8 cellular contexts compared by ENCODE assay signal in genomic region chrX:119729408-119730201, GRCh38. TPM values are rescaled to one million over a fixed set of nuclear protein-coding genes. Genes with fewer than 3 reads are reported as not detected.
DNase-seq lines count a peak whose midpoint lies in the region; ATAC-seq and TF ChIP-seq lines count a peak whose summit lies in the region.

No MANE protein-coding gene starts in this region.

- 0 out of 2 replicates have a peak, but pooled peaks cover 6% of the 10 kb centered on the region for H3K4me1 ChIP-seq in GM23338 (ENCODE audit: insufficient read depth)
- peaks cover 0 to under 1% (median 0%) of the 10 kb centered on the region in 4 donors for H3K4me1 ChIP-seq in stomach

- H3K9me3 ChIP-seq in stomach, result no peaks in the 10 kb centered on the region

- H3K9me2 ChIP-seq in GM23338 (ENCODE audit: insufficient read depth), result no peaks in the 10 kb centered on the region

- peak; percentile 52 for ATAC-seq in GM23338
- peak; percentile 70 for ATAC-seq in activated CD8-positive, alpha-beta T cell treated with anti-CD3 and anti-CD28 coated beads for 36 hours
- peak; percentile 55 to 60 for ATAC-seq in naive thymus-derived CD8-positive, alpha-beta T cell
- ATAC-seq in HG03196 (IDR thresholded peaks at IDR 0.05; ENCODE audit: unreplicated experiment), result no peak

- TF ChIP-seq CTCF in GM23338 (conservative IDR thresholded peaks at IDR 0.05; ENCODE audit: low read depth in 2 of 2) (peak; percentile 64 to 69), endothelial cell (IDR thresholded peaks at IDR 0.05; ENCODE audit: unreplicated experiment) (peak; percentile 32), stomach (IDR thresholded peaks at IDR 0.05) (peak in 4 of 7 experiments; percentile 21 to 54 (median 38))
- TF ChIP-seq CTCF in activated CD8-positive, alpha-beta T cell treated with anti-CD3 and anti-CD28 coated beads for 36 hours (IDR thresholded peaks at IDR 0.05), result peak; percentile 51

- no peaks in the 10 kb centered on the region for H4K20me1 ChIP-seq in GM23338 (replicated peaks; ENCODE audit: insufficient read depth)

- H3K36me3 Mint-ChIP-seq in GM23338 (ENCODE audit: low read depth) (no peaks in the 10 kb centered on the region), endothelial cell (ENCODE audit: low read depth, unreplicated experiment) (no peaks in the 10 kb centered on the region)
- H3K36me3 Mint-ChIP-seq in activated CD8-positive, alpha-beta T cell treated with anti-CD3 and anti-CD28 coated beads for 36 hours (ENCODE audit: low read depth), result no peaks in the 10 kb centered on the region
- no peaks in the 10 kb centered on the region for H3K36me3 Mint-ChIP-seq in naive thymus-derived CD8-positive, alpha-beta T cell

- H3K27ac ChIP-seq in GM23338 (ENCODE audit: low read depth) (no peak overlapping the region), stomach (no peak overlapping the region)

- no peaks in the 10 kb centered on the region for H3K27me3 ChIP-seq in GM23338 (ENCODE audit: insufficient read depth)
- no peaks in the 10 kb centered on the region for H3K27me3 ChIP-seq in stomach

- no peak overlapping the region for H3K27ac Mint-ChIP-seq in GM23338
- H3K27ac Mint-ChIP-seq in activated CD8-positive, alpha-beta T cell treated with anti-CD3 and anti-CD28 coated beads for 36 hours, result no peak overlapping the region
- H3K27ac Mint-ChIP-seq in endothelial cell (ENCODE audit: unreplicated experiment), result no peak overlapping the region
- peak overlapping the region in 3 of 10 donors; percentile 15 to 82 (median 80) for H3K27ac Mint-ChIP-seq in naive thymus-derived CD8-positive, alpha-beta T cell

- no peaks in the 10 kb centered on the region for H3K36me3 ChIP-seq in GM23338 (ENCODE audit: insufficient read depth)
- H3K36me3 ChIP-seq in stomach, result no peaks in the 10 kb centered on the region

- H3K4me3 ChIP-seq in GM23338 (no peak overlapping the region), stomach (no peak overlapping the region)

- intact Hi-C loops in activated CD8-positive, alpha-beta T cell treated with anti-CD3 and anti-CD28 coated beads for 36 hours (cut with micrococcal nuclease), result loop anchor here (10.0 kb wide), 1 partner anchor 215 kb away; no protein-coding TSS in a partner anchor
- intact Hi-C loops in stomach (cut with DNase I; ENCODE audit: low total_unique reads), result no loop called here

- no peak overlapping the region for H2AFZ ChIP-seq in GM23338

- POLR2A ChIA-PET in activated CD8-positive, alpha-beta T cell treated with anti-CD3 and anti-CD28 coated beads for 36 hours (lab: Charles Lee), result interaction anchor here (0.9 to 2.2 kb wide), 5 partner anchors 29 to 155 kb away, joined by 3 to 9 read pairs (median 4); partner anchors contain the start of genes SEPTIN6, SOWAHD and UBE2A
- POLR2A ChIA-PET in naive thymus-derived CD8-positive, alpha-beta T cell (lab: Charles Lee), result interaction anchor here (0.7 to 1.7 kb wide), 9 partner anchors 9 to 120 kb away, joined by 3 to 4 read pairs (median 3); partner anchors contain the start of genes RPL39 and SEPTIN6

- H3K4me2 ChIP-seq in GM23338, result 0 out of 2 replicates have a peak overlapping the region, but pooled peaks have one; percentile 11

- DNase-seq in COR-L47 (lab: John Stamatoyannopoulos, UW) (peak; percentile 26), GM23338 (ENCODE audit: low spot score) (peak; percentile 80), NCI-H524 treated with DMSO at 0.1 percent for 48 hours (lab: John Stamatoyannopoulos, UW) (peak; percentile 28), endothelial cell (ENCODE audit: low spot score) (peak; percentile 49), stomach (peak; percentile 57)
- DNase-seq in activated CD8-positive, alpha-beta T cell treated with anti-CD3 and anti-CD28 coated beads for 36 hours, result peak; percentile 77
- peak; percentile 31 to 81 (median 62) for DNase-seq in naive thymus-derived CD8-positive, alpha-beta T cell

- CTCF ChIA-PET in activated CD8-positive, alpha-beta T cell treated with anti-CD3 and anti-CD28 coated beads for 36 hours (lab: Charles Lee), result interaction anchor here (0.6 to 3.9 kb wide), 43 partner anchors 9 to 247 kb away, joined by 3 to 27 read pairs (median 4); partner anchors contain the start of genes NKRF and SEPTIN6

- no peak overlapping the region for H3K4me3 Mint-ChIP-seq in GM23338
- H3K4me3 Mint-ChIP-seq in activated CD8-positive, alpha-beta T cell treated with anti-CD3 and anti-CD28 coated beads for 36 hours, result no peak overlapping the region
- H3K4me3 Mint-ChIP-seq in endothelial cell (ENCODE audit: unreplicated experiment), result no peak overlapping the region
- H3K4me3 Mint-ChIP-seq in naive thymus-derived CD8-positive, alpha-beta T cell, result no peak overlapping the region

- H3K9me3 Mint-ChIP-seq in GM23338 (no peaks in the 10 kb centered on the region), endothelial cell (ENCODE audit: unreplicated experiment) (no peaks in the 10 kb centered on the region)
- no peaks in the 10 kb centered on the region for H3K9me3 Mint-ChIP-seq in activated CD8-positive, alpha-beta T cell treated with anti-CD3 and anti-CD28 coated beads for 36 hours
- H3K9me3 Mint-ChIP-seq in naive thymus-derived CD8-positive, alpha-beta T cell, result no peaks in the 10 kb centered on the region

- no peaks in the 10 kb centered on the region for H3F3A ChIP-seq in GM23338 (replicated peaks; ENCODE audit: low read depth)

- H3K27me3 Mint-ChIP-seq in GM23338 (ENCODE audit: insufficient read depth, low read depth, poor library complexity) (peaks cover 7% of the 10 kb centered on the region), endothelial cell (ENCODE audit: unreplicated experiment) (no peaks in the 10 kb centered on the region)
- no peaks in the 10 kb centered on the region for H3K27me3 Mint-ChIP-seq in activated CD8-positive, alpha-beta T cell treated with anti-CD3 and anti-CD28 coated beads for 36 hours
- no peaks in the 10 kb centered on the region for H3K27me3 Mint-ChIP-seq in naive thymus-derived CD8-positive, alpha-beta T cell

- H3K4me1 Mint-ChIP-seq in GM23338, result peaks cover 13% of the 10 kb centered on the region
- peaks cover 5% of the 10 kb centered on the region for H3K4me1 Mint-ChIP-seq in activated CD8-positive, alpha-beta T cell treated with anti-CD3 and anti-CD28 coated beads for 36 hours (ENCODE audit: low read depth)
- no peaks in the 10 kb centered on the region for H3K4me1 Mint-ChIP-seq in endothelial cell (ENCODE audit: unreplicated experiment)
- H3K4me1 Mint-ChIP-seq in naive thymus-derived CD8-positive, alpha-beta T cell, result peaks cover 6 to 11% (median 8%) of the 10 kb centered on the region in 4 donors

- 35 to 50% (median 44%) methylated on average over 13 to 14 of the region's 14 CpGs for WGBS in stomach, 5 donors

- no peak for TF ChIP-seq EP300 in stomach (IDR thresholded peaks at IDR 0.05)

- no peak for TF ChIP-seq POLR2A in stomach (IDR thresholded peaks at IDR 0.05)

- no peaks in the 10 kb centered on the region for H3K79me2 ChIP-seq in GM23338 (replicated peaks; ENCODE audit: insufficient read depth)

TF ChIP-seq in GM23338, 12 proteins besides CTCF, POLR2A, EP300 and RAD21 (continues in another document):
- TF ChIP-seq STAT1 (IDR thresholded peaks at IDR 0.05; ENCODE audit: unreplicated experiment) (no peak), ETS1 (IDR thresholded peaks at IDR 0.05) (no peak), NANOG (IDR thresholded peaks at IDR 0.05; ENCODE audit: borderline replicate concordance) (no peak), JUNB (IDR thresholded peaks at IDR 0.05; ENCODE audit: unreplicated experiment) (no peak), EZH2phosphoT487 (IDR thresholded peaks at IDR 0.05; ENCODE audit: unreplicated experiment) (no peak)

RNA-seq across cellular contexts. Expression of gene SOWAHD, which starts 28.8 kb away (rescaled TPM):
- total RNA-seq in GM23338 (2014; rRNA removed; shearing (Covaris generic)), result 3.8 and 5.1 TPM in 2 replicates
- polyA plus RNA-seq in GM23338 (2016; fragmentation: Nextera tagmentation; extraction: Ambion mirVana) (2.4 and 3.8 TPM in 2 replicates), stomach (1 to 10 TPM; 1.5 to 2.0 (median 1.6) TPM)
- total RNA-seq in activated CD8-positive, alpha-beta T cell treated with anti-CD3 and anti-CD28 coated beads for 36 hours, result under 1 TPM in 1 of 2 experiments, not detected in 1; 0.23 TPM
- total RNA-seq in endothelial cell (ENCODE audit: unreplicated experiment) (not detected), stomach (10 to 100 TPM in 1 of 5 donors, not detected in 4; 33.6 TPM)
- 1 to 10 TPM; 1.2 to 2.0 TPM for total RNA-seq in naive thymus-derived CD8-positive, alpha-beta T cell
- polyA plus RNA-seq in naive thymus-derived CD8-positive, alpha-beta T cell, result 1 to 10 TPM in 1 of 3 donors, under 1 TPM in 2; 0.43 to 1.1 (median 0.47) TPM

RNA-seq across cellular contexts. Expression of gene SEPTIN6, which starts 36.6 kb away (rescaled TPM):
- 43.3 and 43.6 TPM in 2 replicates for total RNA-seq in GM23338 (2014; rRNA removed; shearing (Covaris generic))
- polyA plus RNA-seq in GM23338 (2016; fragmentation: Nextera tagmentation; extraction: Ambion mirVana), result 36.9 and 37.0 TPM in 2 replicates
- total RNA-seq in activated CD8-positive, alpha-beta T cell treated with anti-CD3 and anti-CD28 coated beads for 36 hours, result 100 to 1,000 TPM; 205 to 209 TPM
- 19.8 TPM for total RNA-seq in endothelial cell (ENCODE audit: unreplicated experiment)
- 100 to 1,000 TPM; 234 to 235 TPM for total RNA-seq in naive thymus-derived CD8-positive, alpha-beta T cell
- 100 to 1,000 TPM; 161 to 269 (median 226) TPM for polyA plus RNA-seq in naive thymus-derived CD8-positive, alpha-beta T cell
- 10 to 100 TPM; 14.3 to 35.3 (median 23.3) TPM for total RNA-seq in stomach
- polyA plus RNA-seq in stomach, result 1 to 10 TPM; 7.6 to 9.3 (median 8.2) TPM

Comparison
In these comparisons a context has a peak if more than half of its experiments do, and no peak if none do; other contexts are left out.
1. DNase-seq: peak in every context shown above with its lines; median percentile 80 in GM23338; 77 in activated CD8-positive, alpha-beta T cell treated with anti-CD3 and anti-CD28 coated beads for 36 hours; 62 in naive thymus-derived CD8-positive, alpha-beta T cell; 57 in stomach; 49 in endothelial cell; 28 in NCI-H524 treated with DMSO at 0.1 percent for 48 hours; 26 in COR-L47.